Comparison of ENCODE assay signal across 1 cellular context in the genomic region with DNA sequence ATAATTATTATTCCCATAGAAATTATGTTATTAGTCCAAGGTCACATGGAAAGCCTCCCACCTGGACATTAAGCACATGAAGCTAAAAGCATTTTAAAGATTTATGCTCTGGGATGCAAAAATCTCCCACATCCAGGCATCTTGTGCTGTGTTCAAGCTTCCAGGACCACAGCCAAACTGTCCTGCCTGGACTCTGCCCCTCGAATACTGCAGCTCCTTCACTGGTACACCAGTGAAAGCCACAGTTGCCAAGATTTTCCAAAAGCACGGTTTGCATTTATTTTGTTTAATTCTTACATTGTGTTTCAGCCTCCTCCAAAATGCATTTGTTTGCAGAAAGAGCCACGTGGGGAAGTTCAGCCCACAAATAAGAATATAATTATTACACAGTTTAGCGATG.
TF ChIP-seq lines count a peak whose summit lies in the region.

No MANE protein-coding gene starts in this region.

TF ChIP-seq in HepG2, 621 proteins besides CTCF, POLR2A, EP300 and RAD21:
- no peak for TF ChIP-seq ZNF275 (CRISPR knock-in tag; IDR thresholded peaks at IDR 0.05; ENCODE audit: borderline replicate concordance)
TF ChIP-seq in HepG2: peak in this region for 0.
